In the genomic region with DNA sequence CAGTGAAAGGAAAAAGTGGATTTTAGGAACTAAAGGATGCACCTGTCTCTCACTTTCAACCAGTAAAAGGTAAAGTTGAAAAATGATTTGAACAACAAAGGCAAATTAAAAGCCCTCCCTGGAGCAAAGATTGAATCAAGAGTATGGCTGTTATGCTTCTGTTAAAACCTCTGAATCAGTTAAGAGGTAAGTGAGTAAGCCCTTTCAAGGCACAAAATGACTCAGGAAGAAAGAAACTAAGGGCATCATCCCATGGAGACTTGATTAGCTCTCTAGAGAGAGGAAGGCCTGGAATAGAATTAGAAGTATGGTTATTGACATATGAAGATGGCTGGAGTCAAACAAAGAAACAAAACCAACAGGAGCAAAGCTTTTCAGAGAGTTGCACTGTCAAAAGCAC, we compare ENCODE assay signal across 15 cellular contexts.
"Had no signal": no experiment of that assay in that cellular context is flagged by ENCODE, and none has a peak within 500 bp of the region (broad histone marks: within the 10 kb centered on the region; RNA-seq: fewer than 3 reads in every experiment).

No MANE protein-coding gene starts in this region.

- H3K4me1 ChIP-seq: esophagus squamous epithelium, heart left ventricle, suprapubic skin, thyroid gland had no signal

- H3K36me3 ChIP-seq: esophagus squamous epithelium, heart left ventricle, neutrophil, suprapubic skin, thyroid gland had no signal

- ATAC-seq: effector memory CD8-positive, alpha-beta T cell; heart left ventricle; right cardiac atrium had no signal

- H3K27ac ChIP-seq: esophagus squamous epithelium, heart left ventricle, neutrophil, suprapubic skin, thyroid gland had no signal

- H3K9me3 ChIP-seq: esophagus squamous epithelium, neutrophil, suprapubic skin, thyroid gland had no signal

- H3K27me3 ChIP-seq: esophagus squamous epithelium, heart left ventricle, neutrophil, suprapubic skin, thyroid gland had no signal

- DNase-seq: effector memory CD8-positive, alpha-beta T cell; esophagus squamous epithelium; foreskin melanocyte; heart left ventricle; hippocampal formation; mesendoderm; naive B cell; posterior cingulate gyrus; right cardiac atrium; small intestine; stimulated activated CD4-positive, alpha-beta T cell treated with anti-CD3 and anti-CD28 coated beads, Interleukin-2, amount 100 ng/mL, for 48 hours; stimulated activated naive CD4-positive, alpha-beta T cell treated with Interleukin-2 at 50 U/mL for 16 hours; thyroid gland had no signal

- H3K4me3 ChIP-seq: esophagus squamous epithelium, heart left ventricle, suprapubic skin, thyroid gland had no signal
